ENCODE assay signal across 2 cellular contexts in genomic region chr2:152090726-152091125, GRCh38. TPM values are rescaled to one million over a fixed set of nuclear protein-coding genes. Genes with fewer than 3 reads are reported as not detected.
"Had no signal": no experiment of that assay in that cellular context is flagged by ENCODE, and none has a peak within 500 bp of the region (broad histone marks: within the 10 kb centered on the region; RNA-seq: fewer than 3 reads in every experiment).

No MANE protein-coding gene starts in this region.

RNA-seq across cellular contexts. Expression of gene CACNB4, which starts 8.1 kb away (rescaled TPM):
- total RNA-seq: PC-3, SJSA1 had no signal
